35 cellular contexts compared by ENCODE assay signal in genomic region chr4:68124262-68124661, GRCh38. TPM values are rescaled to one million over a fixed set of nuclear protein-coding genes. Genes with fewer than 3 reads are reported as not detected.
"Had no signal": no experiment of that assay in that cellular context is flagged by ENCODE, and none has a peak within 500 bp of the region (broad histone marks: within the 10 kb centered on the region; RNA-seq: fewer than 3 reads in every experiment).

No MANE protein-coding gene starts in this region.

- H3K4me1 Mint-ChIP-seq: activated CD4-positive, alpha-beta T cell treated with anti-CD3 and anti-CD28 coated beads for 36 hours; activated CD4-positive, alpha-beta T cell treated with anti-CD3 and anti-CD28 coated beads, Interleukin-2, amount 10 ng/mL, durations not matched to agents 7 days and 5 days had no signal

- H3K4me3 Mint-ChIP-seq: activated CD4-positive, alpha-beta T cell treated with anti-CD3 and anti-CD28 coated beads for 36 hours; activated CD4-positive, alpha-beta T cell treated with anti-CD3 and anti-CD28 coated beads, Interleukin-2, amount 10 ng/mL, durations not matched to agents 7 days and 5 days; activated CD8-positive, alpha-beta T cell treated with anti-CD3 and anti-CD28 coated beads, Interleukin-2, amount 10 ng/mL, durations not matched to agents 7 days and 5 days; activated T-cell treated with anti-CD3 and anti-CD28 coated beads, Interleukin-2, amount 50 U/mL, for 24 hours had no signal

- H3K9me3 ChIP-seq: adrenal gland, body of pancreas, breast epithelium, SJCRH30 had no signal

- ATAC-seq: activated CD4-positive, alpha-beta T cell treated with anti-CD3 and anti-CD28 coated beads for 36 hours; activated CD4-positive, CD25-positive, alpha-beta regulatory T cell treated with anti-CD3 and anti-CD28 coated beads, Interleukin-2, amount 50 U/mL, for 24 hours; activated CD8-positive, alpha-beta T cell treated with anti-CD3 and anti-CD28 coated beads, Interleukin-2, amount 10 ng/mL, durations not matched to agents 7 days and 5 days; activated naive CD4-positive, alpha-beta T cell treated with anti-CD3 and anti-CD28 coated beads, Interleukin-2, amount 50 U/mL, for 72 hours; body of pancreas; Panc1 had no signal

- FAIRE-seq: astrocyte, TTC549 had no signal

- H3K4me1 ChIP-seq: adrenal gland, body of pancreas, breast epithelium, SJCRH30 had no signal

- H3K27ac ChIP-seq: adrenal gland, body of pancreas, breast epithelium, SJCRH30, SK-N-MC had no signal

- H3K36me3 Mint-ChIP-seq: activated naive CD4-positive, alpha-beta T cell treated with anti-CD3 and anti-CD28 coated beads, Interleukin-2, amount 50 U/mL, for 72 hours had no signal

- H3K4me3 ChIP-seq: adrenal gland, body of pancreas, breast epithelium, SJCRH30, SK-N-MC had no signal

- H3K9me3 Mint-ChIP-seq: activated CD4-positive, alpha-beta T cell treated with anti-CD3 and anti-CD28 coated beads, Interleukin-2, amount 10 ng/mL, durations not matched to agents 7 days and 5 days; activated naive CD4-positive, alpha-beta T cell treated with anti-CD3 and anti-CD28 coated beads, Interleukin-2, amount 50 U/mL, for 72 hours; activated T-cell treated with anti-CD3 and anti-CD28 coated beads, Interleukin-2, amount 50 U/mL, for 24 hours; activated T-helper 2 cell treated with anti-CD3 and anti-CD28 coated beads, Interferon-gamma antibody, Interleukin-2, Interleukin-4, amounts not matched to agents 10 μg/mL and 5 μg/mL and 100 μg/mL, durations not matched to agents 14 hours and 24 hours and 36 hours had no signal

- H3K27me3 ChIP-seq: adrenal gland, body of pancreas, breast epithelium, SJCRH30 had no signal

- DNase-seq: activated CD4-positive, alpha-beta T cell treated with anti-CD3 and anti-CD28 coated beads for 36 hours; activated CD4-positive, alpha-beta T cell treated with anti-CD3 and anti-CD28 coated beads, Interleukin-2, amount 10 ng/mL, durations not matched to agents 7 days and 5 days; activated CD4-positive, alpha-beta T cell treated with anti-CD3 and anti-CD28 coated beads, Interleukin-2, amount 50 U/mL, for 48 hours; activated CD8-positive, alpha-beta T cell treated with anti-CD3 and anti-CD28 coated beads, Interleukin-2, amount 10 ng/mL, durations not matched to agents 7 days and 5 days; activated gamma-delta T cell; activated naive CD4-positive, alpha-beta T cell treated with Interleukin-2 at 50 U/mL for 16 hours; activated T-cell treated with anti-CD3 and anti-CD28 coated beads, Interleukin-2, amount 50 U/mL, for 24 hours; adrenal gland; body of pancreas; MM.1S; MV-4-11; NCI-H1092; NCI-H1436 treated with DMSO at 0.1 percent for 48 hours; NCI-H1694 treated with DMSO at 0.1 percent for 48 hours; NCI-H2029; NCI-H510A; NCI-H526; NCI-H748 treated with DMSO at 0.1 percent for 48 hours; OCI-M1; SHP77; SJCRH30; T1000 had no signal

- H3K27ac Mint-ChIP-seq: activated CD4-positive, alpha-beta T cell treated with anti-CD3 and anti-CD28 coated beads for 36 hours; activated CD4-positive, alpha-beta T cell treated with anti-CD3 and anti-CD28 coated beads, Interleukin-2, amount 10 ng/mL, durations not matched to agents 7 days and 5 days; activated CD8-positive, alpha-beta T cell treated with anti-CD3 and anti-CD28 coated beads, Interleukin-2, amount 10 ng/mL, durations not matched to agents 7 days and 5 days; activated naive CD4-positive, alpha-beta T cell treated with anti-CD3 and anti-CD28 coated beads, Interleukin-2, amount 50 U/mL, for 72 hours; activated T-cell treated with anti-CD3 and anti-CD28 coated beads, Interleukin-2, amount 50 U/mL, for 24 hours; activated T-helper 2 cell treated with anti-CD3 and anti-CD28 coated beads, Interferon-gamma antibody, Interleukin-2, Interleukin-4, amounts not matched to agents 10 μg/mL and 5 μg/mL and 100 μg/mL, durations not matched to agents 14 hours and 24 hours and 36 hours had no signal

- H3K36me3 ChIP-seq: adrenal gland, breast epithelium, SJCRH30 had no signal

RNA-seq across cellular contexts. Expression of gene TMPRSS11F, which starts 5.4 kb away (rescaled TPM):
- total RNA-seq: activated CD4-positive, alpha-beta T cell treated with anti-CD3 and anti-CD28 coated beads for 36 hours; activated CD4-positive, alpha-beta T cell treated with anti-CD3 and anti-CD28 coated beads, Interleukin-2, amount 10 ng/mL, durations not matched to agents 7 days and 5 days; activated CD8-positive, alpha-beta T cell treated with anti-CD3 and anti-CD28 coated beads, Interleukin-2, amount 10 ng/mL, durations not matched to agents 7 days and 5 days; activated naive CD4-positive, alpha-beta T cell treated with anti-CD3 and anti-CD28 coated beads, Interleukin-2, amount 50 U/mL, for 72 hours; activated T-helper 2 cell treated with anti-CD3 and anti-CD28 coated beads, Interferon-gamma antibody, Interleukin-2, Interleukin-4, amounts not matched to agents 10 μg/mL and 5 μg/mL and 100 μg/mL, durations not matched to agents 14 hours and 24 hours and 36 hours; adrenal gland; body of pancreas; breast epithelium; cardiac septum; LHCN-M2; RPMI7951; SJCRH30; T-helper 1 cell treated with Interleukin-12 subunit alpha and Interleukin-12 subunit beta and Interleukin-4 antibody, amounts not matched to agents 30 ng/mL and 1 ng/mL, for 36 hours; T-helper 2 cell treated with Interferon-gamma antibody and Interleukin-4, amounts not matched to agents 100 ng/mL and 5 ng/mL, for 36 hours had no signal
